Comparison of ENCODE assay signal across 1 cellular context in genomic region chr1:24699628-24700027, GRCh38.
TF ChIP-seq lines count a peak whose summit lies in the region.

No MANE protein-coding gene starts in this region.

TF ChIP-seq in IMR-90, 13 proteins besides CTCF, POLR2A, EP300 and RAD21 (continued from another document):
- no peak for TF ChIP-seq FOS (IDR thresholded peaks at IDR 0.05; ENCODE audit: low read depth, low read length)
- TF ChIP-seq RFX5 (IDR thresholded peaks at IDR 0.05; ENCODE audit: low read depth, low read length): no peak
